ENCODE assay signal across 8 cellular contexts in genomic region chr12:121679661-121680197, GRCh38. TPM values are rescaled to one million over a fixed set of nuclear protein-coding genes. Genes with fewer than 3 reads are reported as not detected.
A peak's percentile ranks its signal among the peaks of the same experiment; 100 is the strongest.
DNase-seq lines count a peak whose midpoint lies in the region; TF ChIP-seq lines count a peak whose summit lies in the region.
"Not testable (repeated sequence)": the region's sequence is repeated elsewhere in the genome, so short reads cannot be mapped to it uniquely, and the experiment has no call there.
"Had no signal": no experiment of that assay in that cellular context is flagged by ENCODE, and none has a peak within 500 bp of the region (broad histone marks: within the 10 kb centered on the region; RNA-seq: fewer than 3 reads in every experiment).

No MANE protein-coding gene starts in this region.

- H4K8ac ChIP-seq in H9 (replicated peaks; ENCODE audit: insufficient read length, low read depth, low read length): not testable (repeated sequence)

- not testable (repeated sequence) for H3T11ph ChIP-seq in H9 (ENCODE audit: low read length)

- H3K23me2 ChIP-seq in H9 (ENCODE audit: insufficient read length, low read depth, low read length, poor library complexity, severe bottlenecking): not testable (repeated sequence)

- H3K79me2 ChIP-seq in H9 (ENCODE audit: insufficient read depth, low read length); mammary epithelial cell (ENCODE audit: insufficient read depth, low read length): not testable (repeated sequence)

- intact Hi-C loops in A673 (cut with micrococcal nuclease; ENCODE audit: unreplicated experiment): loop anchor here (5.0 kb wide), 1 partner anchor 342 kb away; no protein-coding TSS in a partner anchor
- intact Hi-C loops in activated CD4-positive, alpha-beta T cell treated with anti-CD3 and anti-CD28 coated beads, Interleukin-2, amount 10 ng/mL, durations not matched to agents 24 days and 14 days (cut with micrococcal nuclease): not testable (repeated sequence)
- intact Hi-C loops in mammary epithelial cell (cut with micrococcal nuclease): loop anchor here (10.0 kb wide), 1 partner anchor 345 kb away; no protein-coding TSS in a partner anchor

- dilution Hi-C loops in mammary epithelial cell (cut with HindIII; ENCODE audit: low sequenced_read_pairs): not testable (repeated sequence)

- not testable (repeated sequence) for H4K5ac ChIP-seq in H9 (ENCODE audit: insufficient read length, low read depth, low read length)

- not testable (repeated sequence) for H3K9me3 ChIP-seq in A673 (ENCODE audit: low read depth, low read length, poor library complexity, severe bottlenecking); H9 (ENCODE audit: control insufficient read depth, low read depth, low read length); mammary epithelial cell (replicated peaks; ENCODE audit: insufficient read depth, low read length); endodermal cell (ENCODE audit: control insufficient read depth, low read length)

- not testable (repeated sequence) for H3K56ac ChIP-seq in H9 (ENCODE audit: insufficient read length, low read depth, low read length)

- H2BK20ac ChIP-seq in H9 (ENCODE audit: low read depth, low read length, poor library complexity, severe bottlenecking): not testable (repeated sequence)

- H3K36me3 Mint-ChIP-seq in H9 (ENCODE audit: insufficient read depth in 1 of 3, low read depth in 3 of 3); activated CD4-positive, alpha-beta T cell treated with anti-CD3 and anti-CD28 coated beads, Interleukin-2, amount 10 ng/mL, durations not matched to agents 24 days and 14 days (ENCODE audit: low read depth); endodermal cell (ENCODE audit: low read depth): not testable (repeated sequence)

- not testable (repeated sequence) for H3K4me1 ChIP-seq in A673 (ENCODE audit: insufficient read depth, low read length, poor library complexity, severe bottlenecking); H9 (ENCODE audit: insufficient read depth, low read length); mammary epithelial cell (ENCODE audit: insufficient read depth, low read length); endodermal cell (ENCODE audit: control insufficient read depth, insufficient read depth, low read length)

- not testable (repeated sequence) for H2BK15ac ChIP-seq in H9 (ENCODE audit: low read depth, low read length)

- not testable (repeated sequence) for H3K9me3 Mint-ChIP-seq in H9; activated CD4-positive, alpha-beta T cell treated with anti-CD3 and anti-CD28 coated beads, Interleukin-2, amount 10 ng/mL, durations not matched to agents 24 days and 14 days; endodermal cell

- H2BK120ac ChIP-seq in H9 (ENCODE audit: low read depth, low read length, poor library complexity, severe bottlenecking): not testable (repeated sequence)

- CTCF ChIA-PET in A673 (lab: Charles Lee): interaction anchor here (0.6 kb wide), 1 partner anchor 201 kb away, joined by 6 read pairs; no protein-coding TSS in a partner anchor
- CTCF ChIA-PET in mammary epithelial cell (lab: Charles Lee; ENCODE audit: low non-redundant PET): not testable (repeated sequence)

- H3K79me1 ChIP-seq in H9 (ENCODE audit: insufficient read depth, low read depth, low read length, poor library complexity, severe bottlenecking): not testable (repeated sequence)

- not testable (repeated sequence) for BruUV-seq in A673 (replicated peaks; lab: Mats Ljungman, UMichigan); mammary epithelial cell (replicated peaks; lab: Mats Ljungman, UMichigan)

- peak overlapping the region; percentile 44 for H3K27ac ChIP-seq in A673 (ENCODE audit: low read depth, low read length, poor library complexity, severe bottlenecking)
- H3K27ac ChIP-seq in H9 (ENCODE audit: insufficient read length, low read depth, low read length); mammary epithelial cell (ENCODE audit: insufficient read depth, low read depth, low read length); endodermal cell (ENCODE audit: low read depth, low read length): not testable (repeated sequence)

- not testable (repeated sequence) for TF ChIP-seq CTCF in A673 (conservative IDR thresholded peaks at IDR 0.05; ENCODE audit: low read depth, low read length); H9 (conservative IDR thresholded peaks at IDR 0.05); mammary epithelial cell (conservative IDR thresholded peaks at IDR 0.05 in 1 of 2, IDR thresholded peaks at IDR 0.05 in 1 of 2; ENCODE audit: extremely low read depth in 1 of 2, insufficient read depth in 1 of 2, low read depth in 1 of 2, low read length in 2 of 2); endodermal cell (conservative IDR thresholded peaks at IDR 0.05)

- H3K9ac ChIP-seq in H9 (ENCODE audit: extremely low read depth, insufficient read length, low read length); mammary epithelial cell (ENCODE audit: insufficient read depth, low read length); endodermal cell (ENCODE audit: extremely low read depth, low read length, poor library complexity, severe bottlenecking): not testable (repeated sequence)

- H3K4me3 Mint-ChIP-seq in H9; activated CD4-positive, alpha-beta T cell treated with anti-CD3 and anti-CD28 coated beads, Interleukin-2, amount 10 ng/mL, durations not matched to agents 24 days and 14 days; endodermal cell: not testable (repeated sequence)

- H3K23ac ChIP-seq in H9 (ENCODE audit: insufficient read length, low read depth, low read length): not testable (repeated sequence)

- H3K18ac ChIP-seq in H9 (ENCODE audit: insufficient read length, low read depth, low read length): not testable (repeated sequence)

- not testable (repeated sequence) for H3K27me3 Mint-ChIP-seq in H9 (ENCODE audit: low read depth); activated CD4-positive, alpha-beta T cell treated with anti-CD3 and anti-CD28 coated beads, Interleukin-2, amount 10 ng/mL, durations not matched to agents 24 days and 14 days; endodermal cell (ENCODE audit: insufficient read depth)

- H3K4me1 Mint-ChIP-seq in H9 (peaks cover 12 to 22% of the 10 kb centered on the region in 2 experiments), endodermal cell (peaks cover 19% of the 10 kb centered on the region)
- H3K4me1 Mint-ChIP-seq in activated CD4-positive, alpha-beta T cell treated with anti-CD3 and anti-CD28 coated beads, Interleukin-2, amount 10 ng/mL, durations not matched to agents 24 days and 14 days: not testable (repeated sequence)

- H3K36me3 ChIP-seq in A673 (ENCODE audit: insufficient read depth, low read length, poor library complexity, severe bottlenecking); mammary epithelial cell (ENCODE audit: insufficient read depth, low read length); endodermal cell (ENCODE audit: control insufficient read depth, insufficient read depth, low read length): not testable (repeated sequence)

- H2BK5ac ChIP-seq in H9 (ENCODE audit: insufficient read length, low read length): not testable (repeated sequence)

- not testable (repeated sequence) for H3K4ac ChIP-seq in H9 (ENCODE audit: low read depth, low read length)

- H2AFZ ChIP-seq in H9 (ENCODE audit: low read length): not testable (repeated sequence)
- peak overlapping the region; percentile 39 for H2AFZ ChIP-seq in mammary epithelial cell (ENCODE audit: low read depth, low read length)

- H2AK5ac ChIP-seq in H9 (ENCODE audit: insufficient read length, low read length): not testable (repeated sequence)

- not testable (repeated sequence) for H2BK12ac ChIP-seq in H9 (ENCODE audit: insufficient read length, low read depth, low read length)

- peak overlapping the region in 2 of 3 experiments; percentile 73 to 78; a peak in 4 of 7 replicates for H3K27ac Mint-ChIP-seq in H9
- peak overlapping the region; percentile 20 for H3K27ac Mint-ChIP-seq in activated CD4-positive, alpha-beta T cell treated with anti-CD3 and anti-CD28 coated beads, Interleukin-2, amount 10 ng/mL, durations not matched to agents 24 days and 14 days
- H3K27ac Mint-ChIP-seq in endodermal cell: peak overlapping the region; percentile 84

- POLR2A ChIA-PET in A673 (lab: Charles Lee; ENCODE audit: low non-redundant PET): not testable (repeated sequence)

- H3K4me3 ChIP-seq in A673 (ENCODE audit: low read depth, low read length, poor library complexity, severe bottlenecking); mammary epithelial cell (replicated peaks in 1 of 3; ENCODE audit: insufficient read depth in 1 of 3, low read depth in 2 of 3, low read length in 3 of 3); endodermal cell (ENCODE audit: low read length): not testable (repeated sequence)

- not testable (repeated sequence) for H4K91ac ChIP-seq in H9 (ENCODE audit: insufficient read length, low read depth, low read length)

- H3K14ac ChIP-seq in H9 (ENCODE audit: insufficient read depth, low read length): not testable (repeated sequence)

- H3K4me2 ChIP-seq in H9 (ENCODE audit: insufficient read depth, insufficient read length, low read length); mammary epithelial cell (ENCODE audit: insufficient read depth, low read depth, low read length): not testable (repeated sequence)

- no CpG with 5 or more reads among the region's 13 CpGs for WGBS in H9 (ENCODE audit: extremely low coverage, insufficient read length, low lambda C conversion rate)
- WGBS in mammary epithelial cell (ENCODE audit: low coverage, missing lambda C conversion rate): 16% methylated on average over 11 of the region's 13 CpGs
- WGBS in endodermal cell (ENCODE audit: insufficient coverage in 1 of 2, insufficient read length in 1 of 2), 2 experiments: 93 to 97% methylated on average over 10 to 13 of the region's 13 CpGs

- in situ Hi-C loops in mammary epithelial cell (cut with MboI; ENCODE audit: low sequenced_read_pairs in 2 of 2): loop anchor here (5.0 kb wide), 1 partner anchor 127 kb away; no protein-coding TSS in a partner anchor

- H4K20me1 ChIP-seq in H9 (ENCODE audit: control insufficient read depth, insufficient read depth, insufficient read length); mammary epithelial cell (ENCODE audit: insufficient read depth, low read length): not testable (repeated sequence)

- DNase-seq in A673 (ENCODE audit: low spot score); H9; activated CD4-positive, alpha-beta T cell treated with anti-CD3 and anti-CD28 coated beads, Interleukin-2, amount 10 ng/mL, durations not matched to agents 24 days and 14 days; mammary epithelial cell; endodermal cell: not testable (repeated sequence)
- DNase-seq in midbrain (lab: John Stamatoyannopoulos, UW): peak; percentile 45
- peak; percentile 75 for DNase-seq in pons (ENCODE audit: low spot score)

- H3K27me3 ChIP-seq in A673 (replicated peaks; ENCODE audit: insufficient read depth, low read depth, low read length, poor library complexity); H9 (ENCODE audit: insufficient read depth, low read length); mammary epithelial cell (ENCODE audit: insufficient read depth, low read length); endodermal cell (ENCODE audit: control insufficient read depth, insufficient read depth, low read length, poor library complexity, severe bottlenecking): not testable (repeated sequence)

RNA-seq across cellular contexts. Expression of gene MORN3, which starts 10.3 kb away (rescaled TPM):
- total RNA-seq in A673 (2021) (0.58 and 0.96 TPM in 2 replicates), H9 (2021) (0.24 and 0.37 TPM in 2 replicates), mammary epithelial cell (not detected), endodermal cell (1 to 10 TPM; 1.4 to 1.6 TPM)
- total RNA-seq in activated CD4-positive, alpha-beta T cell treated with anti-CD3 and anti-CD28 coated beads, Interleukin-2, amount 10 ng/mL, durations not matched to agents 24 days and 14 days: 0.26 and 1.0 TPM in 2 replicates
- 0.01 TPM for polyA plus RNA-seq in mammary epithelial cell
- not detected for polyA minus RNA-seq in mammary epithelial cell
- 0.96 TPM for polyA plus RNA-seq in endodermal cell (2013, experiment 1 of 2)
- polyA plus RNA-seq in endodermal cell (2013, experiment 2 of 2): 0.79 TPM
- total RNA-seq: RPMI7951 had no signal

RNA-seq across cellular contexts. Expression of gene TMEM120B, which starts 32.8 kb away (rescaled TPM):
- total RNA-seq in A673 (2021): 21.3 and 22.3 TPM in 2 replicates
- 21.9 and 25.8 TPM in 2 replicates for total RNA-seq in H9 (2021)
- 17.1 and 18.4 TPM in 2 replicates for total RNA-seq in activated CD4-positive, alpha-beta T cell treated with anti-CD3 and anti-CD28 coated beads, Interleukin-2, amount 10 ng/mL, durations not matched to agents 24 days and 14 days
- 10 to 100 TPM; 15.8 to 19.5 TPM for total RNA-seq in mammary epithelial cell
- polyA plus RNA-seq in mammary epithelial cell: 10.6 TPM
- polyA minus RNA-seq in mammary epithelial cell: 33.7 TPM
- 10 to 100 TPM; 21.8 to 25.3 TPM for total RNA-seq in endodermal cell
- 11.6 TPM for polyA plus RNA-seq in endodermal cell (2013, experiment 1 of 2)
- 8.8 TPM for polyA plus RNA-seq in endodermal cell (2013, experiment 2 of 2)

RNA-seq across cellular contexts. Expression of gene ORAI1, which starts 53.4 kb away (rescaled TPM):
- total RNA-seq in A673 (2021): 25.6 and 28.2 TPM in 2 replicates
- total RNA-seq in H9 (2021): 24.7 and 26.3 TPM in 2 replicates
- total RNA-seq in activated CD4-positive, alpha-beta T cell treated with anti-CD3 and anti-CD28 coated beads, Interleukin-2, amount 10 ng/mL, durations not matched to agents 24 days and 14 days: 58.3 and 61.8 TPM in 2 replicates
- 10 to 100 TPM in 1 of 2 donors, 1 to 10 TPM in 1; 3.3 to 23.1 TPM for total RNA-seq in mammary epithelial cell
- polyA plus RNA-seq in mammary epithelial cell: 21.8 TPM
- polyA minus RNA-seq in mammary epithelial cell: 10.4 TPM
- total RNA-seq in endodermal cell: 10 to 100 TPM; 35.3 to 39.2 TPM
- polyA plus RNA-seq in endodermal cell (2013, experiment 1 of 2): 11.8 TPM
- 11.2 TPM for polyA plus RNA-seq in endodermal cell (2013, experiment 2 of 2)

Comparison
In these comparisons a context has a peak if more than half of its experiments do, and no peak if none do; other contexts are left out.
1. H3K27ac Mint-ChIP-seq: peak in every context shown above with its lines; median percentile 84 in endodermal cell; 76 in H9; 20 in activated CD4-positive, alpha-beta T cell treated with anti-CD3 and anti-CD28 coated beads, Interleukin-2, amount 10 ng/mL, durations not matched to agents 24 days and 14 days.